In the genomic region with DNA sequence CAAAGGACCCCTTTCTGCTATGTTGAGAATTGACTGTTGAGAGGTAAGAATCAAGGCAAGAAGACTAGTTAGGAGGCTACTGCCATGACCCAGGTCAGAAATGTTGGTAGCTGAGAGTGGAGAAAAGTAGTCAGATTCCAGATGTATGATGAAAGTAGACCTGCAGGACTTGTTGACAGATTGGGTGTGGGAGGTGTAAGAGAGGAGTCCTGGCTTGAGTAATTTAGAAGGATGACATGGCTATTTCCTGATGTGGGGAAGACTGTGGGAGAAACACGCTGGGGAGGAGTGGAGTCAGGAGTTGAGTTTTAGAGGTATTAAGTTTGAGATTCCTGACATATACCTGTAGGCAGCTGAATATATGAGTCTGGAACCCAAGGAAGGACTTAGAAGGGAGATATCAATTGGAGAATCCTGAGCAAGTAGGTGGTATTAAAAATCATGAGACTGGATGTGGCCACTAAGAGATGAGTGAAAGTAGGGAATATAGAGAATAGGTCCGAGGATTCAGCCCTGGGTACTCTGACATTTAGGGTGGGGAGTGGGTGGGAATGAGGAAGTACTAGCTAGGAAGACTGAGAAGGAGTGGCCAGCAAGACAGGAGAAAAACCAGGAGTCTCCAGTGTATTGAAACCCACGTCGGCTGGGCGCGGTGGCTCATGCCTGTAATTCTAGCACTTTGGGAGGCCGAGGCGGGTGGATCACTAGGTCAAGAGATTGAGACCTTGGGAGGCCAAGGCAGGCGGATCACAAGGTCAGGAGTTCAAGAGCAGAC, we compare ENCODE assay signal across 21 cellular contexts. TPM values are rescaled to one million over a fixed set of nuclear protein-coding genes. Genes with fewer than 3 reads are reported as not detected.
DNase-seq lines count a peak whose midpoint lies in the region; ATAC-seq and TF ChIP-seq lines count a peak whose summit lies in the region.
"Had no signal": no experiment of that assay in that cellular context is flagged by ENCODE, and none has a peak within 500 bp of the region (broad histone marks: within the 10 kb centered on the region; RNA-seq: fewer than 3 reads in every experiment).

No MANE protein-coding gene starts in this region.

- H3K4me1 ChIP-seq in IMR-90 (ENCODE audit: control insufficient read depth, insufficient read depth, low read length): peaks cover 11% of the 10 kb centered on the region
- peaks cover 0 to 5% of the 10 kb centered on the region in 2 donors for H3K4me1 ChIP-seq in naive thymus-derived CD4-positive, alpha-beta T cell (ENCODE audit: control insufficient read depth in 2 of 2, insufficient read depth in 2 of 2, low read length in 2 of 2)
- H3K4me1 ChIP-seq: BE2C had no signal

- H3K27ac ChIP-seq in IMR-90 (ENCODE audit: insufficient read depth, low read length) (no peak overlapping the region; the same call in 1 of the 2 replicates), dorsolateral prefrontal cortex (peak overlapping the region in 1 of 59 donors; percentile 10)
- H3K27ac ChIP-seq in naive thymus-derived CD4-positive, alpha-beta T cell (ENCODE audit: low read depth, low read length): no peak overlapping the region
- H3K27ac ChIP-seq: left ventricle myocardium inferior had no signal

- H2BK120ac ChIP-seq in IMR-90 (ENCODE audit: low read depth, low read length): peak overlapping the region; percentile 16; the same call in 1 of the 2 replicates

- BruUV-seq in IMR-90 (replicated peaks; lab: Mats Ljungman, UMichigan): no TSS peak

- H3K36me3 Mint-ChIP-seq in dendritic cell treated with granulocyte-macrophage colony-stimulating factor and Interleukin-4, amounts not matched to agents 40 ng/mL and 50 ng/mL, for 4 days (ENCODE audit: low read depth): no peaks in the 10 kb centered on the region
- H3K36me3 Mint-ChIP-seq in naive thymus-derived CD4-positive, alpha-beta T cell: peaks cover 0 to 20% (median 0%) of the 10 kb centered on the region in 5 donors
- H3K36me3 Mint-ChIP-seq: natural killer cell had no signal

- DNase-seq in AG10803 (ENCODE audit: low read depth) (peak; percentile 56), IMR-90 (peak; percentile 74), dorsolateral prefrontal cortex (no peak), COLO829 (ENCODE audit: low spot score) (no peak)
- DNase-seq in naive thymus-derived CD4-positive, alpha-beta T cell: no peak
- DNase-seq: activated CD4-positive, alpha-beta T cell treated with anti-CD3 and anti-CD28 coated beads for 1 hour; activated CD8-positive, alpha-beta memory T cell treated with anti-CD3 and anti-CD28 coated beads, Interleukin-2, amount 50 U/mL, for 4 hours; BE2C; DMS79; hypothalamus; left ventricle myocardium inferior; MG63; natural killer cell; NCI-H2081; NCI-H69; right cardiac atrium; stimulated activated CD4-positive, alpha-beta T cell treated with anti-CD3 and anti-CD28 coated beads, Interleukin-4, amount 100 ng/mL, for 24 hours had no signal

- H3K4me3 ChIP-seq in AG10803 (ENCODE audit: low read length) (no peak overlapping the region), IMR-90 (ENCODE audit: insufficient read depth, low read depth, low read length) (no peak overlapping the region), dorsolateral prefrontal cortex (no peak overlapping the region)
- no peak overlapping the region for H3K4me3 ChIP-seq in naive thymus-derived CD4-positive, alpha-beta T cell (ENCODE audit: low read length)
- H3K4me3 ChIP-seq: left ventricle myocardium inferior, MG63 had no signal

- H3K9me3 ChIP-seq in IMR-90 (ENCODE audit: control insufficient read depth, insufficient read depth, low read length): no peaks in the 10 kb centered on the region
- H3K9me3 ChIP-seq in naive thymus-derived CD4-positive, alpha-beta T cell (ENCODE audit: control insufficient read depth in 2 of 3, low read length in 3 of 3): no peaks in the 10 kb centered on the region
- H3K9me3 ChIP-seq: BE2C, left ventricle myocardium inferior, MG63 had no signal

- H3K27ac Mint-ChIP-seq in dendritic cell treated with granulocyte-macrophage colony-stimulating factor and Interleukin-4, amounts not matched to agents 40 ng/mL and 50 ng/mL, for 4 days: peak overlapping the region; percentile 71
- peak overlapping the region in 5 of 9 donors; percentile 10 to 93 (median 54) for H3K27ac Mint-ChIP-seq in naive thymus-derived CD4-positive, alpha-beta T cell
- H3K27ac Mint-ChIP-seq: natural killer cell; T-helper 1 cell treated with Interleukin-12 subunit alpha and Interleukin-12 subunit beta and Interleukin-4 antibody, amounts not matched to agents 30 μg/mL and 1 μg/mL, for 36 hours had no signal

- POLR2A ChIA-PET in IMR-90 (lab: Charles Lee; ENCODE audit: unreplicated experiment): no interaction called here
- POLR2A ChIA-PET in naive thymus-derived CD4-positive, alpha-beta T cell (lab: Charles Lee): interaction anchor here (1.0 to 1.4 kb wide), 3 partner anchors 8 to 13 kb away, joined by 3 to 5 read pairs (median 4); no protein-coding TSS in a partner anchor

- no peak for TF ChIP-seq RAD21 in IMR-90 (IDR thresholded peaks at IDR 0.05; ENCODE audit: low read length)

- ATAC-seq in IMR-90 (ENCODE audit: low read depth) (no peak), HG03175 (IDR thresholded peaks at IDR 0.05; ENCODE audit: unreplicated experiment) (no peak), GM18867 (IDR thresholded peaks at IDR 0.05; ENCODE audit: unreplicated experiment) (no peak)
- no peak for ATAC-seq in naive thymus-derived CD4-positive, alpha-beta T cell
- ATAC-seq: natural killer cell had no signal

- no peak overlapping the region for H2AK9ac ChIP-seq in IMR-90 (replicated peaks; ENCODE audit: low read depth, low read length, poor library complexity)

- H3K4ac ChIP-seq in IMR-90 (ENCODE audit: low read depth, low read length): peak overlapping the region; percentile 15; the same call in 1 of the 2 replicates

- H2BK20ac ChIP-seq in IMR-90 (ENCODE audit: low read depth, low read length): no peak overlapping the region

- H4K5ac ChIP-seq in IMR-90 (ENCODE audit: low read depth, low read length): no peak overlapping the region

- H3K79me1 ChIP-seq in IMR-90 (ENCODE audit: low read depth in 1 of 2, low read length in 2 of 2): peaks cover under 1 to 4% of the 10 kb centered on the region in 2 experiments; a peak in 1 of 4 replicates

- H3K14ac ChIP-seq in IMR-90 (replicated peaks; ENCODE audit: low read depth, low read length): no peak overlapping the region

- H2AK5ac ChIP-seq in IMR-90 (ENCODE audit: low read depth, low read length): 0 out of 2 replicates have a peak overlapping the region, but pooled peaks have one; percentile 23

- peak overlapping the region; percentile 1 for H4K91ac ChIP-seq in IMR-90 (ENCODE audit: insufficient read depth, low read depth, low read length)

- no peaks in the 10 kb centered on the region for H4K20me1 ChIP-seq in IMR-90 (ENCODE audit: insufficient read depth, low read length)

- H2BK5ac ChIP-seq in IMR-90 (ENCODE audit: low read depth, low read length, poor library complexity, severe bottlenecking): peak overlapping the region; percentile 1

- no peak overlapping the region for H3K9ac ChIP-seq in IMR-90 (ENCODE audit: low read depth, low read length)

- no peak overlapping the region for H3K4me2 ChIP-seq in IMR-90 (ENCODE audit: low read depth, low read length)

- H3K27me3 ChIP-seq in IMR-90 (ENCODE audit: control insufficient read depth, insufficient read depth, low read length) (no peaks in the 10 kb centered on the region), dorsolateral prefrontal cortex (no peaks in the 10 kb centered on the region)
- no peaks in the 10 kb centered on the region for H3K27me3 ChIP-seq in naive thymus-derived CD4-positive, alpha-beta T cell (ENCODE audit: control insufficient read depth in 2 of 2, insufficient read depth in 2 of 2, low read length in 2 of 2)
- H3K27me3 ChIP-seq: BE2C, MG63 had no signal

- no peaks in the 10 kb centered on the region for H3K9me3 Mint-ChIP-seq in dendritic cell treated with granulocyte-macrophage colony-stimulating factor and Interleukin-4, amounts not matched to agents 40 ng/mL and 50 ng/mL, for 4 days
- peaks cover 0 to 7% (median 0%) of the 10 kb centered on the region in 11 donors for H3K9me3 Mint-ChIP-seq in naive thymus-derived CD4-positive, alpha-beta T cell
- H3K9me3 Mint-ChIP-seq: natural killer cell; T-helper 1 cell treated with Interleukin-12 subunit alpha and Interleukin-12 subunit beta and Interleukin-4 antibody, amounts not matched to agents 30 μg/mL and 1 μg/mL, for 36 hours had no signal

- intact Hi-C loops in IMR-90 (cut with micrococcal nuclease): loop anchor here (5.0 kb wide), 1 partner anchor 422 kb away; no protein-coding TSS in a partner anchor
- intact Hi-C loops in dendritic cell treated with granulocyte-macrophage colony-stimulating factor and Interleukin-4, amounts not matched to agents 40 ng/mL and 50 ng/mL, for 4 days (cut with micrococcal nuclease): no loop called here
- intact Hi-C loops in naive thymus-derived CD4-positive, alpha-beta T cell (cut with micrococcal nuclease): no loop called here
- intact Hi-C loops in dorsolateral prefrontal cortex (cut with DNase I): no loop called here

- WGBS in IMR-90 (ENCODE audit: extremely low coverage in 2 of 2, insufficient read length in 1 of 2), 2 experiments: 83% methylated on average over 8 of the region's 9 CpGs; no CpG with 5 or more reads in 1 of the 2 experiments

- H3K4me1 Mint-ChIP-seq in dendritic cell treated with granulocyte-macrophage colony-stimulating factor and Interleukin-4, amounts not matched to agents 40 ng/mL and 50 ng/mL, for 4 days (ENCODE audit: low read depth): peaks cover 35% of the 10 kb centered on the region
- peaks cover 11 to 49% (median 33%) of the 10 kb centered on the region in 7 donors for H3K4me1 Mint-ChIP-seq in naive thymus-derived CD4-positive, alpha-beta T cell
- H3K4me1 Mint-ChIP-seq: natural killer cell had no signal

- CTCF ChIA-PET in IMR-90 (lab: Yijun Ruan, JAX): no interaction called here
- CTCF ChIA-PET in naive thymus-derived CD4-positive, alpha-beta T cell (lab: Charles Lee): interaction anchor here (0.8 kb wide), 1 partner anchor 11 kb away, joined by 3 read pairs; no protein-coding TSS in a partner anchor

- dilution Hi-C loops in IMR-90 (cut with HindIII; ENCODE audit: low sequenced_read_pairs, unreplicated experiment): no loop called here

- H2BK15ac ChIP-seq in IMR-90 (ENCODE audit: low read depth, low read length): no peak overlapping the region

- no peak for TF ChIP-seq POLR2A in IMR-90 (IDR thresholded peaks at IDR 0.05; ENCODE audit: low read depth, low read length)

- H3K27me3 Mint-ChIP-seq in dendritic cell treated with granulocyte-macrophage colony-stimulating factor and Interleukin-4, amounts not matched to agents 40 ng/mL and 50 ng/mL, for 4 days: no peaks in the 10 kb centered on the region
- no peaks in the 10 kb centered on the region for H3K27me3 Mint-ChIP-seq in naive thymus-derived CD4-positive, alpha-beta T cell

- in situ Hi-C loops in IMR-90 (cut with MboI; ENCODE audit: low sequenced_read_pairs): no loop called here

- H3K23ac ChIP-seq in IMR-90 (ENCODE audit: low read depth, low read length): no peak overlapping the region

- H4K8ac ChIP-seq in IMR-90 (ENCODE audit: low read depth in 2 of 2, low read length in 2 of 2): peak overlapping the region in 1 of 2 experiments; percentile 11; a peak in 1 of 4 replicates

- TF ChIP-seq CTCF in AG10803 (conservative IDR thresholded peaks at IDR 0.05; ENCODE audit: low read length) (no peak), IMR-90 (conservative IDR thresholded peaks at IDR 0.05; ENCODE audit: low read depth, low read length) (no peak), dorsolateral prefrontal cortex (IDR thresholded peaks at IDR 0.05 in 54 of 56, conservative IDR thresholded peaks at IDR 0.05 in 2 of 56; ENCODE audit: low read depth in 1 of 56, partially characterized antibody in 56 of 56) (no peak)

- H3K36me3 ChIP-seq in IMR-90 (ENCODE audit: control insufficient read depth, insufficient read depth, low read length): no peaks in the 10 kb centered on the region
- H3K36me3 ChIP-seq in naive thymus-derived CD4-positive, alpha-beta T cell (ENCODE audit: control insufficient read depth in 2 of 3, insufficient read depth in 3 of 3, low read length in 3 of 3): no peaks in the 10 kb centered on the region
- H3K36me3 ChIP-seq: BE2C, left ventricle myocardium inferior, MG63 had no signal

- no peak overlapping the region for H3K4me3 Mint-ChIP-seq in dendritic cell treated with granulocyte-macrophage colony-stimulating factor and Interleukin-4, amounts not matched to agents 40 ng/mL and 50 ng/mL, for 4 days
- H3K4me3 Mint-ChIP-seq in naive thymus-derived CD4-positive, alpha-beta T cell: no peak overlapping the region
- H3K4me3 Mint-ChIP-seq: natural killer cell; T-helper 1 cell treated with Interleukin-12 subunit alpha and Interleukin-12 subunit beta and Interleukin-4 antibody, amounts not matched to agents 30 μg/mL and 1 μg/mL, for 36 hours had no signal

- no peak overlapping the region for H2AFZ ChIP-seq in IMR-90 (replicated peaks; ENCODE audit: low read length, poor library complexity)

- H3K18ac ChIP-seq in IMR-90 (ENCODE audit: low read depth, low read length): peak overlapping the region; percentile 70; the same call in 1 of the 2 replicates

- peaks cover 13% of the 10 kb centered on the region; the same call in 1 of the 2 replicates for H3K9me1 ChIP-seq in IMR-90 (ENCODE audit: insufficient read depth, low read length)

- H3K56ac ChIP-seq in IMR-90 (ENCODE audit: extremely low read depth, insufficient read depth, low read length): no peak overlapping the region

RNA-seq across cellular contexts. Expression of a gene that starts 12.6 kb away (rescaled TPM):
- 77.8 and 104 TPM in 2 replicates for total RNA-seq in IMR-90 (2012; rRNA removed)
- 71.5 and 89.5 TPM in 2 replicates for polyA plus RNA-seq in IMR-90 (2012; rRNA removed)
- polyA plus RNA-seq in IMR-90 (2012; cell fraction: cytosol; rRNA removed): 14.9 and 35.0 TPM in 2 replicates
- polyA plus RNA-seq in IMR-90 (2012; cell fraction: nucleus; rRNA removed; ENCODE audit: low replicate concordance): 29.6 and 177 TPM in 2 replicates
- 100 to 1,000 TPM in 2 of 5 experiments, 10 to 100 TPM in 3; 71.6 to 154 (median 75.5) TPM for total RNA-seq in naive thymus-derived CD4-positive, alpha-beta T cell
- polyA plus RNA-seq in naive thymus-derived CD4-positive, alpha-beta T cell: 10 to 100 TPM; 70.7 to 90.2 TPM
- 10 to 100 TPM; 32.0 to 55.7 (median 42.2) TPM for total RNA-seq in dorsolateral prefrontal cortex

RNA-seq across cellular contexts. Expression of a gene that starts 15.1 kb away (rescaled TPM):
- total RNA-seq in IMR-90 (2012; rRNA removed) (4.2 and 4.5 TPM in 2 replicates), dorsolateral prefrontal cortex (100 to 1,000 TPM in 1 of 120 experiments, 10 to 100 TPM in 117, 1 to 10 TPM in 2; 8.2 to 102 (median 37.2) TPM)
- 2.3 and 2.4 TPM in 2 replicates for polyA plus RNA-seq in IMR-90 (2012; rRNA removed)
- 1.0 and 1.5 TPM in 2 replicates for polyA plus RNA-seq in IMR-90 (2012; cell fraction: cytosol; rRNA removed)
- 4.5 and 10.6 TPM in 2 replicates for polyA plus RNA-seq in IMR-90 (2012; cell fraction: nucleus; rRNA removed; ENCODE audit: low replicate concordance)
- total RNA-seq in naive thymus-derived CD4-positive, alpha-beta T cell: 10 to 100 TPM in 1 of 5 experiments, 1 to 10 TPM in 3, under 1 TPM in 1; 0.64 to 11.1 (median 3.1) TPM
- under 1 TPM; 0.25 to 0.36 TPM for polyA plus RNA-seq in naive thymus-derived CD4-positive, alpha-beta T cell

Comparison
In these comparisons a context has a peak if more than half of its experiments do, and no peak if none do; other contexts are left out.
1. DNase-seq: peak in AG10803 (single experiment) and IMR-90 (single experiment); none in naive thymus-derived CD4-positive, alpha-beta T cell (0 of 9), dorsolateral prefrontal cortex (0 of 10) and COLO829 (single experiment).